17 cellular contexts compared by ENCODE assay signal in genomic region chr2:241548451-241548835, GRCh38. TPM values are rescaled to one million over a fixed set of nuclear protein-coding genes. Genes with fewer than 3 reads are reported as not detected.
DNase-seq lines count a peak whose midpoint lies in the region; ATAC-seq, FAIRE-seq and TF ChIP-seq lines count a peak whose summit lies in the region.
"Had no signal": no experiment of that assay in that cellular context is flagged by ENCODE, and none has a peak within 500 bp of the region (broad histone marks: within the 10 kb centered on the region; RNA-seq: fewer than 3 reads in every experiment).

No MANE protein-coding gene starts in this region.

- H3K27ac Mint-ChIP-seq in mesothelial cell of epicardium: no peak overlapping the region
- H3K27ac Mint-ChIP-seq: CD8-positive, alpha-beta memory T cell had no signal

- peaks cover under 1% of the 10 kb centered on the region for H3K27me3 Mint-ChIP-seq in mesothelial cell of epicardium (ENCODE audit: low read depth)

- no peak overlapping the region for H2AFZ ChIP-seq in HepG2 (ENCODE audit: low read length)
- H2AFZ ChIP-seq: GM23248 had no signal

- H3K9me3 Mint-ChIP-seq in mesothelial cell of epicardium: no peaks in the 10 kb centered on the region
- H3K9me3 Mint-ChIP-seq: CD8-positive, alpha-beta memory T cell had no signal

- in situ Hi-C loops in HepG2 (cut with HindIII; ENCODE audit: extremely low pct_ligation_motif_present, low pct_unique_long_range_greater_than_20kb): no loop called here

- peaks cover 15% of the 10 kb centered on the region for H3K4me1 Mint-ChIP-seq in mesothelial cell of epicardium
- H3K4me1 Mint-ChIP-seq: CD8-positive, alpha-beta memory T cell had no signal

- H3K9ac ChIP-seq in HepG2 (ENCODE audit: insufficient read depth, low read depth, low read length) (no peak overlapping the region), mesendoderm (ENCODE audit: low read length) (no peak overlapping the region)
- H3K9ac ChIP-seq: BLaER1, GM23248 had no signal

- peak overlapping the region; percentile 42 for H3K56ac ChIP-seq in mesendoderm (ENCODE audit: low read length)

- H3K23ac ChIP-seq in mesendoderm (ENCODE audit: low read length): no peak overlapping the region

- ATAC-seq in HepG2 (no peak), right lobe of liver (no peak), RWPE2 (ENCODE audit: low read depth) (no peak), GM18498 (IDR thresholded peaks at IDR 0.05; ENCODE audit: unreplicated experiment) (no peak)

- H2BK120ac ChIP-seq in mesendoderm (ENCODE audit: low read depth, low read length): no peak overlapping the region

- H3K4me1 ChIP-seq in HepG2 (ENCODE audit: insufficient read depth, low read length): peaks cover 77% of the 10 kb centered on the region
- H3K4me1 ChIP-seq in right lobe of liver: peaks cover 0 to 32% (median 13%) of the 10 kb centered on the region in 4 donors
- peaks cover 22% of the 10 kb centered on the region for H3K4me1 ChIP-seq in RWPE2 (ENCODE audit: insufficient read depth, poor library complexity, severe bottlenecking)
- peaks cover 1% of the 10 kb centered on the region for H3K4me1 ChIP-seq in mesendoderm (ENCODE audit: control insufficient read depth, low read depth, low read length)
- peaks cover 0 to 15% (median 4%) of the 10 kb centered on the region in 6 donors for H3K4me1 ChIP-seq in spleen
- H3K4me1 ChIP-seq: BLaER1 had no signal

- H3K79me1 ChIP-seq in mesendoderm (ENCODE audit: low read length): no peaks in the 10 kb centered on the region

- CTCF ChIA-PET in HepG2 (lab: Yijun Ruan, JAX; ENCODE audit: low intra/inter-chr PET ratio, low total read pairs): no interaction called here

- no peak for TF ChIP-seq RAD21 in HepG2 (CRISPR knock-in tag; IDR thresholded peaks at IDR 0.05)

- H3K9me3 ChIP-seq in HepG2 (ENCODE audit: low read length) (no peaks in the 10 kb centered on the region), right lobe of liver (no peaks in the 10 kb centered on the region), RWPE2 (ENCODE audit: severe bottlenecking) (no peaks in the 10 kb centered on the region), spleen (no peaks in the 10 kb centered on the region)
- H3K9me3 ChIP-seq: BLaER1, Caco-2 had no signal

- no peaks in the 10 kb centered on the region for H4K20me1 ChIP-seq in HepG2 (ENCODE audit: insufficient read depth, low read length)
- H4K20me1 ChIP-seq: BLaER1 had no signal

- H3K79me2 ChIP-seq in HepG2 (ENCODE audit: insufficient read depth, low read length): no peaks in the 10 kb centered on the region
- H3K79me2 ChIP-seq in mesendoderm (ENCODE audit: control insufficient read depth, insufficient read depth, low read length): no peaks in the 10 kb centered on the region

- no peak for FAIRE-seq in HepG2 (lab: Jason Lieb, UNC)
- FAIRE-seq: GM12892, GM19239 had no signal

- no peak overlapping the region for H3K4me3 ChIP-seq in HepG2 (replicated peaks in 1 of 3; ENCODE audit: insufficient read depth in 1 of 3, low read depth in 2 of 3, low read length in 3 of 3)
- no peak overlapping the region for H3K4me3 ChIP-seq in right lobe of liver
- no peak overlapping the region for H3K4me3 ChIP-seq in RWPE2 (ENCODE audit: severe bottlenecking)
- no peak overlapping the region for H3K4me3 ChIP-seq in mesendoderm (ENCODE audit: low read length)
- no peak overlapping the region for H3K4me3 ChIP-seq in spleen
- H3K4me3 ChIP-seq: BLaER1, GM23248 had no signal

- no peak overlapping the region for H4K5ac ChIP-seq in mesendoderm (ENCODE audit: low read length)

- H3K4me3 Mint-ChIP-seq in mesothelial cell of epicardium: no peak overlapping the region
- H3K4me3 Mint-ChIP-seq: CD8-positive, alpha-beta memory T cell had no signal

- no peak overlapping the region for H3K27ac ChIP-seq in HepG2 (ENCODE audit: extremely low read length, insufficient read depth, low read length)
- no peak overlapping the region for H3K27ac ChIP-seq in right lobe of liver
- peak overlapping the region; percentile 44 for H3K27ac ChIP-seq in RWPE2 (ENCODE audit: poor library complexity, severe bottlenecking)
- H3K27ac ChIP-seq in mesendoderm (ENCODE audit: low read depth, low read length): no peak overlapping the region
- no peak overlapping the region for H3K27ac ChIP-seq in spleen
- H3K27ac ChIP-seq: BLaER1, GM23248 had no signal

- TF ChIP-seq POLR2A in HepG2 (IDR thresholded peaks at IDR 0.05; ENCODE audit: insufficient read depth in 1 of 2, low read depth in 2 of 2, low read length in 2 of 2) (no peak), right lobe of liver (IDR thresholded peaks at IDR 0.05) (no peak), spleen (IDR thresholded peaks at IDR 0.05) (no peak)

- no peak for DNase-seq in HepG2 (ENCODE audit: low spot score)
- no peak for DNase-seq in right lobe of liver
- DNase-seq in RWPE2 (ENCODE audit: low spot score): no peak
- no peak for DNase-seq in mesendoderm
- peak; percentile 5 for DNase-seq in spleen
- DNase-seq in GM19240 (ENCODE audit: insufficient read length, low spot score): no peak
- DNase-seq in mesothelial cell of epicardium (ENCODE audit: low spot score in 2 of 2, unreplicated experiment in 2 of 2): no peak
- DNase-seq: AML-193; Caco-2; CD8-positive, alpha-beta memory T cell; DND-41; GDM1; GM23248 had no signal

- WGBS in HepG2 (ENCODE audit: low lambda C conversion rate): 92% methylated on average over 3 of the region's 3 CpGs
- WGBS in right lobe of liver (ENCODE audit: insufficient coverage, low coverage, low lambda C conversion rate, missing lambda C conversion rate): no CpG with 5 or more reads among the region's 3 CpGs
- WGBS in mesendoderm (ENCODE audit: extremely low coverage, insufficient coverage, low lambda C conversion rate): no CpG with 5 or more reads among the region's 3 CpGs
- 72 to 88% (median 81%) methylated on average over 1 to 3 of the region's 3 CpGs for WGBS in spleen, 5 donors

- TF ChIP-seq CTCF in HepG2 (CRISPR knock-in tag; IDR thresholded peaks at IDR 0.05) (no peak), right lobe of liver (IDR thresholded peaks at IDR 0.05) (no peak), RWPE2 (IDR thresholded peaks at IDR 0.05; ENCODE audit: poor library complexity, severe bottlenecking) (no peak), spleen (IDR thresholded peaks at IDR 0.05 in 8 of 11, conservative IDR thresholded peaks at IDR 0.05 in 3 of 11) (no peak), mesothelial cell of epicardium (IDR thresholded peaks at IDR 0.05; ENCODE audit: unreplicated experiment) (no peak)

- H2BK15ac ChIP-seq in mesendoderm (replicated peaks; ENCODE audit: low read depth): no peak overlapping the region

- intact Hi-C loops in HepG2 (cut with micrococcal nuclease; ENCODE audit: unreplicated experiment): loop anchor here (5.0 kb wide), 1 partner anchor 99 kb away; no protein-coding TSS in a partner anchor
- intact Hi-C loops in right lobe of liver (cut with DNase I): no loop called here
- intact Hi-C loops in spleen (cut with DNase I; ENCODE audit: low total_unique reads): no loop called here

- H3K36me3 Mint-ChIP-seq in mesothelial cell of epicardium: no peaks in the 10 kb centered on the region
- H3K36me3 Mint-ChIP-seq: CD8-positive, alpha-beta memory T cell had no signal

- BruUV-seq in HepG2 (replicated peaks; lab: Mats Ljungman, UMichigan): no TSS peak

- H3K4ac ChIP-seq in mesendoderm (ENCODE audit: low read depth, low read length): no peak overlapping the region

- TF ChIP-seq EP300 in HepG2 (IDR thresholded peaks at IDR 0.05; ENCODE audit: low read depth in 2 of 2, low read length in 2 of 2): no peak
- no peak for TF ChIP-seq EP300 in HepG2 (CRISPR knock-in tag; IDR thresholded peaks at IDR 0.05; ENCODE audit: borderline replicate concordance)

- H3K4me2 ChIP-seq in HepG2 (ENCODE audit: low read depth, low read length): no peak overlapping the region
- H3K4me2 ChIP-seq in mesendoderm (ENCODE audit: low read length): no peak overlapping the region
- H3K4me2 ChIP-seq: BLaER1 had no signal

- H4K8ac ChIP-seq in mesendoderm (ENCODE audit: low read depth, low read length): no peak overlapping the region

- POLR2A ChIA-PET in HepG2 (lab: Yijun Ruan, JAX): interaction anchor here (1.1 kb wide), 1 partner anchor 33 kb away, joined by 3 read pairs; no protein-coding TSS in a partner anchor

- H3K36me3 ChIP-seq in HepG2 (replicated peaks in 1 of 2; ENCODE audit: control insufficient read depth in 1 of 2, insufficient read depth in 2 of 2, low read length in 2 of 2): no peaks in the 10 kb centered on the region
- no peaks in the 10 kb centered on the region for H3K36me3 ChIP-seq in right lobe of liver
- no peaks in the 10 kb centered on the region for H3K36me3 ChIP-seq in RWPE2 (ENCODE audit: low read depth)
- no peaks in the 10 kb centered on the region for H3K36me3 ChIP-seq in mesendoderm (ENCODE audit: control insufficient read depth, insufficient read depth, low read length)
- no peaks in the 10 kb centered on the region for H3K36me3 ChIP-seq in spleen
- H3K36me3 ChIP-seq: BLaER1 had no signal

- no peak overlapping the region for H2BK5ac ChIP-seq in mesendoderm (ENCODE audit: low read length)

- no peak overlapping the region for H3K18ac ChIP-seq in mesendoderm (ENCODE audit: low read length)

- no peak overlapping the region for H2AK5ac ChIP-seq in mesendoderm (ENCODE audit: low read length)

- H3K27me3 ChIP-seq in HepG2 (ENCODE audit: control insufficient read depth in 1 of 2, insufficient read depth in 2 of 2, low read length in 2 of 2): no peaks in the 10 kb centered on the region
- H3K27me3 ChIP-seq in right lobe of liver: no peaks in the 10 kb centered on the region
- H3K27me3 ChIP-seq in RWPE2 (ENCODE audit: insufficient read depth, poor library complexity, severe bottlenecking): no peaks in the 10 kb centered on the region
- no peaks in the 10 kb centered on the region for H3K27me3 ChIP-seq in mesendoderm (ENCODE audit: insufficient read depth, low read length, poor library complexity)
- peaks cover 0 to 85% (median 9%) of the 10 kb centered on the region in 7 donors for H3K27me3 ChIP-seq in spleen (replicated peaks in 1 of 7)

RNA-seq across cellular contexts. Expression of gene BOK, which starts 10.1 kb away (rescaled TPM):
- total RNA-seq in HepG2 (2016; rRNA removed; fragmentation: Illumina TruSeq; extraction: Trizol) (30.2 and 35.5 TPM in 2 replicates), right lobe of liver (100 to 1,000 TPM in 3 of 6 experiments, 10 to 100 TPM in 3; 50.1 to 119 (median 90.5) TPM), spleen (10 to 100 TPM in 4 of 7 donors, 1 to 10 TPM in 3; 6.5 to 19.4 (median 13.0) TPM), mesothelial cell of epicardium (33.0 to 37.2 TPM (median 36.0 TPM) in 3 replicates)
- 22.2 and 23.9 TPM in 2 replicates for total RNA-seq in HepG2 (2016; cell fraction: cytosol; rRNA removed; fragmentation: Illumina TruSeq; extraction: Trizol; ENCODE audit: low read depth)
- 28.1 and 36.4 TPM in 2 replicates for total RNA-seq in HepG2 (2016; cell fraction: insoluble cytoplasmic fraction; rRNA removed; fragmentation: Illumina TruSeq; extraction: Trizol)
- total RNA-seq in HepG2 (2016; cell fraction: membrane; rRNA removed; fragmentation: Illumina TruSeq; extraction: Trizol): 58.8 and 67.3 TPM in 2 replicates
- 18.8 and 20.8 TPM in 2 replicates for total RNA-seq in HepG2 (2016; cell fraction: nucleus; rRNA removed; fragmentation: Illumina TruSeq; extraction: Trizol)
- polyA plus RNA-seq in HepG2 (2011; rRNA removed) (39.2 and 58.1 TPM in 2 replicates), spleen (1 to 10 TPM; 3.0 to 7.2 (median 4.5) TPM)
- polyA plus RNA-seq in HepG2 (2011; cell fraction: cytosol; rRNA removed): 49.3 and 71.9 TPM in 2 replicates
- polyA plus RNA-seq in HepG2 (2011; cell fraction: nucleus; rRNA removed): 101 and 104 TPM in 2 replicates
- 43.9 and 55.3 TPM in 2 replicates for polyA plus RNA-seq in HepG2 (2012)
- polyA plus RNA-seq in HepG2 (2016; cell fraction: cytosol; fragmentation: Illumina TruSeq; extraction: Trizol; ENCODE audit: low read depth): 28.1 and 33.7 TPM in 2 replicates
- 37.9 and 46.1 TPM in 2 replicates for polyA plus RNA-seq in HepG2 (2016; cell fraction: insoluble cytoplasmic fraction; fragmentation: Illumina TruSeq; extraction: Trizol; ENCODE audit: low read depth)
- 64.2 and 66.8 TPM in 2 replicates for polyA plus RNA-seq in HepG2 (2016; cell fraction: membrane; fragmentation: Illumina TruSeq; extraction: Trizol; ENCODE audit: low read depth)
- polyA plus RNA-seq in HepG2 (2016; cell fraction: nucleus; fragmentation: Illumina TruSeq; extraction: Trizol; ENCODE audit: insufficient read depth, low read depth): 41.2 and 42.5 TPM in 2 replicates
- polyA minus RNA-seq in HepG2 (2011; rRNA and poly(A)+ RNA removed; ENCODE audit: low replicate concordance): 10.1 and 74.6 TPM in 2 replicates
- polyA minus RNA-seq in HepG2 (2011; cell fraction: cytosol; rRNA and poly(A)+ RNA removed): 39.7 and 41.5 TPM in 2 replicates
- 9.9 and 12.7 TPM in 2 replicates for polyA minus RNA-seq in HepG2 (2011; cell fraction: nucleus; rRNA and poly(A)+ RNA removed)
- 30.7 TPM for polyA plus RNA-seq in mesendoderm (2013, experiment 1 of 2)
- polyA plus RNA-seq in mesendoderm (2013, experiment 2 of 2): 31.0 TPM
- total RNA-seq: CD8-positive, alpha-beta memory T cell had no signal
- polyA plus RNA-seq: CD8-positive, alpha-beta memory T cell had no signal

RNA-seq across cellular contexts. Expression of gene STK25, which starts 40.1 kb away (rescaled TPM):
- total RNA-seq in HepG2 (2016; rRNA removed; fragmentation: Illumina TruSeq; extraction: Trizol): 123 and 177 TPM in 2 replicates
- 143 and 149 TPM in 2 replicates for total RNA-seq in HepG2 (2016; cell fraction: cytosol; rRNA removed; fragmentation: Illumina TruSeq; extraction: Trizol; ENCODE audit: low read depth)
- 108 and 184 TPM in 2 replicates for total RNA-seq in HepG2 (2016; cell fraction: insoluble cytoplasmic fraction; rRNA removed; fragmentation: Illumina TruSeq; extraction: Trizol)
- 217 TPM in 2 replicates for total RNA-seq in HepG2 (2016; cell fraction: membrane; rRNA removed; fragmentation: Illumina TruSeq; extraction: Trizol)
- 128 and 139 TPM in 2 replicates for total RNA-seq in HepG2 (2016; cell fraction: nucleus; rRNA removed; fragmentation: Illumina TruSeq; extraction: Trizol)
- polyA plus RNA-seq in HepG2 (2011; rRNA removed): 481 and 626 TPM in 2 replicates
- polyA plus RNA-seq in HepG2 (2011; cell fraction: cytosol; rRNA removed): 323 and 410 TPM in 2 replicates
- 1,381 and 1,393 TPM in 2 replicates for polyA plus RNA-seq in HepG2 (2011; cell fraction: nucleus; rRNA removed)
- polyA plus RNA-seq in HepG2 (2012): 200 and 245 TPM in 2 replicates
- 126 and 132 TPM in 2 replicates for polyA plus RNA-seq in HepG2 (2016; cell fraction: cytosol; fragmentation: Illumina TruSeq; extraction: Trizol; ENCODE audit: low read depth)
- 133 and 166 TPM in 2 replicates for polyA plus RNA-seq in HepG2 (2016; cell fraction: insoluble cytoplasmic fraction; fragmentation: Illumina TruSeq; extraction: Trizol; ENCODE audit: low read depth)
- polyA plus RNA-seq in HepG2 (2016; cell fraction: membrane; fragmentation: Illumina TruSeq; extraction: Trizol; ENCODE audit: low read depth): 186 and 199 TPM in 2 replicates
- 341 and 351 TPM in 2 replicates for polyA plus RNA-seq in HepG2 (2016; cell fraction: nucleus; fragmentation: Illumina TruSeq; extraction: Trizol; ENCODE audit: insufficient read depth, low read depth)
- polyA minus RNA-seq in HepG2 (2011; rRNA and poly(A)+ RNA removed; ENCODE audit: low replicate concordance): 198 and 615 TPM in 2 replicates
- polyA minus RNA-seq in HepG2 (2011; cell fraction: cytosol; rRNA and poly(A)+ RNA removed): 125 and 128 TPM in 2 replicates
- polyA minus RNA-seq in HepG2 (2011; cell fraction: nucleus; rRNA and poly(A)+ RNA removed): 166 and 229 TPM in 2 replicates
- 10 to 100 TPM; 51.0 to 99.1 (median 63.5) TPM for total RNA-seq in right lobe of liver
- polyA plus RNA-seq in mesendoderm (2013, experiment 1 of 2): 106 TPM
- 109 TPM for polyA plus RNA-seq in mesendoderm (2013, experiment 2 of 2)
- total RNA-seq in spleen: 100 to 1,000 TPM; 127 to 217 (median 167) TPM
- 100 to 1,000 TPM; 133 to 254 (median 213) TPM for polyA plus RNA-seq in spleen
- 183 to 193 TPM (median 192 TPM) in 3 replicates for total RNA-seq in mesothelial cell of epicardium
